In the genomic region with DNA sequence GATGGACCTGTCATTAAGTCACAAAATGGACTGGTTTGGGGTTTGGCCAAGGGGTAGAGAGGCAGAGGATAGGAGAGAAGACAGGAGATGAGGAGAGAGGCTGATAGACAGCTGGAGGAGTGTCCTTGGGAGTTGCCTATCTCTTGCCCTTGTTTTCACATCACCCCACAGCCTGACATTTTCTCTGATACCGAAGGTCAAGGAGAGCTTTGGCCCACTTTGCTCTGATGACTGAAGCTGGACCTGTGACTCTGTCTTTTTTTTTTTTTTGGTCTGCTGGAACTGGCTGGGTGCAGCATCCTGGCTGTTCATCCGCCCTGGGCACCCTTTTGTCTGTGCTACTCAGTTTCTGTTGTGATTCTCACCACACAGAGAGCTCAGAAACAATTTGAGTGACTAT, we compare ENCODE assay signal across 1 cellular context.
TF ChIP-seq lines count a peak whose summit lies in the region.

No MANE protein-coding gene starts in this region.

TF ChIP-seq in K562, 482 proteins besides CTCF, POLR2A, EP300 and RAD21:
- TF ChIP-seq ZNF436 (CRISPR knock-in tag; IDR thresholded peaks at IDR 0.05) (no peak), ESRRA (IDR thresholded peaks at IDR 0.05; ENCODE audit: borderline replicate concordance, low read depth) (peak; percentile 53; the same call in 1 of the 2 replicates), RCOR1 (IDR thresholded peaks at IDR 0.05; ENCODE audit: borderline replicate concordance in 1 of 2, low read depth in 2 of 2, low read length in 2 of 2) (0 out of 4 replicates have a peak, but pooled peaks of 1 of the 2 experiments have one; percentile 11), SRSF3 (IDR thresholded peaks at IDR 0.05; ENCODE audit: insufficient read depth, low read length) (no peak)
- TF ChIP-seq, protein P1, sequence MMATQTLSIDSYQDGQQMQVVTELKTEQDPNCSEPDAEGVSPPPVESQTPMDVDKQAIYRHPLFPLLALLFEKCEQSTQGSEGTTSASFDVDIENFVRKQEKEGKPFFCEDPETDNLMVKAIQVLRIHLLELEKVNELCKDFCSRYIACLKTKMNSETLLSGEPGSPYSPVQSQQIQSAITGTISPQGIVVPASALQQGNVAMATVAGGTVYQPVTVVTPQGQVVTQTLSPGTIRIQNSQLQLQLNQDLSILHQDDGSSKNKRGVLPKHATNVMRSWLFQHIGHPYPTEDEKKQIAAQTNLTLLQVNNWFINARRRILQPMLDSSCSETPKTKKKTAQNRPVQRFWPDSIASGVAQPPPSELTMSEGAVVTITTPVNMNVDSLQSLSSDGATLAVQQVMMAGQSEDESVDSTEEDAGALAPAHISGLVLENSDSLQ (IDR thresholded peaks at IDR 0.05) = peak; percentile 21; the same call in 1 of the 2 replicates
